ENCODE assay signal across 20 cellular contexts in the genomic region with DNA sequence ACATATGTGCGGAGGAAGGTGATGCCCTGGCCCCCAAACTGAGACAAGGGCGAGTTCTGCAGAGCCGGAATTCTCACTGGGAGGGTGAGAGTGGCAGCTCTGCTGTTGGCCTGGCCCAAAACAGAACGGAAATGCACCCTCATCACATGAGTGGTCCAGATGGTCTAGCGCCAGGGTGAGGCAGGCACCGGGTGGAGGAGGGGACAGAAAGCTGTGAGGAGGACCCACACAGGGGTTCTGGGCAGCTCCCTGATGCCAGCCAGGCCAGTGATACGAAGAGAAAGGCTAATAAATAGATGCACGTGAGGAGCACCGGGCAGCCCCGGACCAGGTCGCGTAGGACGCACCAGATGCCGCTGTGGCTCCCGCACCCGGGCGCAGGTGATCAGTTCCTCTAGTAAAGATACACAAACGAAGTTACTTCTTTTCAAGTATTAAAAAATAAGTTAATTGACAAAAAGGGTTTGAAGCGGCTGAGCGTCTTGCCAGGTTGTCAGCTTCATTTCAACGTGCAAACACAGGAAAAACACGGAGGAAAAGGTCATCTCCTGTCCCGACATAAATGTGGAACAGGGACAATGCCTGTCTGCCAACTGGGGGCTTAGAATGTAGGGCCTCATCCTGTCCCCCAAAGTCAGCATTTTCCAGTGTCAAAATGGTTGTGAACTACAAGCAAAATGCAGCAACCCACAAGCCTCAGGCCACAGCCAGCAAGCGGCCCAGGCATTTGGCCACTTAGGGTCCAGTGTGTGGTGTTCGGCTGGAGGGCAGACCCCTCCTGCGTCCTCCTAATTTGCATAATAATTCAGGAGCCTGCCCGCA.
"Had no signal": no experiment of that assay in that cellular context is flagged by ENCODE, and none has a peak within 500 bp of the region (broad histone marks: within the 10 kb centered on the region; RNA-seq: fewer than 3 reads in every experiment).

No MANE protein-coding gene starts in this region.

- H3K27ac ChIP-seq: colonic mucosa, epithelial cell of prostate, lower lobe of right lung, neural progenitor cell, upper lobe of left lung, WERI-Rb-1 had no signal

- H3K4me3 ChIP-seq: colonic mucosa, heart right ventricle, lower lobe of right lung, neural progenitor cell, upper lobe of left lung had no signal

- H3K4me2 ChIP-seq: neural progenitor cell had no signal

- DNase-seq: activated CD4-positive, alpha-beta T cell treated with anti-CD3 and anti-CD28 coated beads for 1 hour; activated CD4-positive, alpha-beta T cell treated with anti-CD3 and anti-CD28 coated beads, Interleukin-2, amount 50 U/mL, for 1 hour; activated gamma-delta T cell treated with Interleukin-2 at 50 U/mL for 16 hours; activated T-cell treated with anti-CD3 and anti-CD28 coated beads, Interleukin-2, amount 50 U/mL, for 1 hour; aorta; colonic mucosa; endodermal cell; heart right ventricle; kidney; lower lobe of right lung; naive thymus-derived CD8-positive, alpha-beta T cell; stimulated activated CD4-positive, alpha-beta T cell treated with anti-CD3 and anti-CD28 coated beads, Interleukin-2, amount 100 ng/mL, for 48 hours; stimulated activated CD8-positive, alpha-beta memory T cell treated with anti-CD3 and anti-CD28 coated beads, Interleukin-4, amount 100 ng/mL, for 48 hours; stimulated activated naive CD4-positive, alpha-beta T cell; T-cell; WERI-Rb-1 had no signal

- H2AFZ ChIP-seq: neural progenitor cell had no signal

- H3K36me3 ChIP-seq: colonic mucosa, neural progenitor cell, WERI-Rb-1 had no signal

- H3K4me1 ChIP-seq: colonic mucosa had no signal

- H3K9me3 ChIP-seq: colonic mucosa, heart right ventricle, lower lobe of right lung, upper lobe of left lung had no signal

- H3K9ac ChIP-seq: neural progenitor cell had no signal

- ATAC-seq: heart right ventricle; left lobe of liver; lower lobe of right lung; naive thymus-derived CD8-positive, alpha-beta T cell; T-cell had no signal

- H3K27me3 ChIP-seq: colonic mucosa, heart right ventricle, neural progenitor cell, upper lobe of left lung had no signal
